ENCODE assay signal across 11 cellular contexts in the genomic region with DNA sequence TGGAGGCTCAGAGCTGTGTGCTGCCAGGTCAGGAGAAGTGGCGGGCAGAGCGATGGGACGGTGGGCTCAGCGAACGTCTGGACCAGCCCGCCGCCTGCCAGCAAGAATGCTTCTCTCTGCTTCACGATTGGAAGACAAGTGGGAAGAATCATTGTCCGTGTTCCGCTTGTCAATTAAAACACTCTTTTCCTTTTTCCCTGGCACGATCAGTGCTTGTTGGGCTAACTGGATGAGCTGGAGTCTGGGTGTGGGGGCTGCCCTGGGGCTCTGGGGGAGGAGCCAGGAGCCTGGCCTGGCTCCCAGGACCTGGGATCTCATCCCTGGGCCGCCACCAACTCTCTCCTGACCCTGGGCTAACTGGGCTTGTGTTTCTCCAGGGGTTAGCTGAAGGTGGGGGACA. TPM values are rescaled to one million over a fixed set of nuclear protein-coding genes. Genes with fewer than 3 reads are reported as not detected.
DNase-seq lines count a peak whose midpoint lies in the region; ATAC-seq, FAIRE-seq and TF ChIP-seq lines count a peak whose summit lies in the region.
"Had no signal": no experiment of that assay in that cellular context is flagged by ENCODE, and none has a peak within 500 bp of the region (broad histone marks: within the 10 kb centered on the region; RNA-seq: fewer than 3 reads in every experiment).

No MANE protein-coding gene starts in this region.

- POLR2A ChIA-PET in AG04449 (lab: Yijun Ruan, JAX) (interaction anchor here (0.7 to 2.2 kb wide), 18 partner anchors 16 to 194 kb away, joined by 3 to 22 read pairs (median 6); no protein-coding TSS in a partner anchor), endothelial cell of umbilical vein (lab: Charles Lee) (no interaction called here)

- CTCF ChIA-PET in AG04449 (lab: Yijun Ruan, JAX) (interaction anchor here (0.7 to 2.0 kb wide), 13 partner anchors 16 to 201 kb away, joined by 3 to 26 read pairs (median 4); no protein-coding TSS in a partner anchor), endothelial cell of umbilical vein (lab: Charles Lee) (interaction anchor here (0.9 to 2.2 kb wide), 14 partner anchors 14 to 475 kb away, joined by 3 to 22 read pairs (median 4); no protein-coding TSS in a partner anchor)

- H3K4me3 ChIP-seq in AG04449 (ENCODE audit: low read depth, low read length): peak overlapping the region; percentile 97
- peak overlapping the region; percentile 80 to 83 (median 80) for H3K4me3 ChIP-seq in endothelial cell of umbilical vein (replicated peaks in 1 of 3; ENCODE audit: insufficient read depth in 1 of 3, low read depth in 1 of 3, low read length in 3 of 3)
- H3K4me3 ChIP-seq in neural progenitor cell: peak overlapping the region; percentile 73

- H3K79me2 ChIP-seq in endothelial cell of umbilical vein (ENCODE audit: control insufficient read depth, insufficient read depth, low read length) (peaks cover 50% of the 10 kb centered on the region), neural progenitor cell (ENCODE audit: low read depth) (no peaks in the 10 kb centered on the region)

- peaks cover 28% of the 10 kb centered on the region for H3K4me1 ChIP-seq in endothelial cell of umbilical vein (ENCODE audit: control insufficient read depth, extremely low read depth, insufficient read depth, low read length)
- peaks cover 22% of the 10 kb centered on the region for H3K4me1 ChIP-seq in neural progenitor cell

- H4K20me1 ChIP-seq in endothelial cell of umbilical vein (replicated peaks; ENCODE audit: control insufficient read depth, extremely low read depth, insufficient read depth, low read length) (no peaks in the 10 kb centered on the region), neural progenitor cell (ENCODE audit: low read depth) (peaks cover 49% of the 10 kb centered on the region)

- peaks cover 38% of the 10 kb centered on the region for H3K4me1 Mint-ChIP-seq in neural progenitor cell
- H3K4me1 Mint-ChIP-seq in activated T-cell treated with anti-CD3 and anti-CD28 coated beads, Interleukin-2, amount 50 U/mL, for 72 hours (ENCODE audit: low read depth): no peaks in the 10 kb centered on the region
- H3K4me1 Mint-ChIP-seq: activated naive CD8-positive, alpha-beta T cell treated with anti-CD3 and anti-CD28 coated beads for 36 hours had no signal

- peak overlapping the region; percentile 65 for H3K27ac ChIP-seq in endothelial cell of umbilical vein (ENCODE audit: insufficient read depth, low read depth, low read length)
- H3K27ac ChIP-seq in neural progenitor cell: no peak overlapping the region

- TF ChIP-seq POLR2A in endothelial cell of umbilical vein (IDR thresholded peaks at IDR 0.05; ENCODE audit: low read depth, low read length): no peak

- no TSS peak for BruUV-seq in endothelial cell of umbilical vein (replicated peaks; lab: Mats Ljungman, UMichigan)

- peaks cover 21% of the 10 kb centered on the region for H3K27me3 Mint-ChIP-seq in neural progenitor cell (ENCODE audit: insufficient read depth, low read depth)
- peaks cover 17% of the 10 kb centered on the region for H3K27me3 Mint-ChIP-seq in activated T-cell treated with anti-CD3 and anti-CD28 coated beads, Interleukin-2, amount 50 U/mL, for 72 hours (ENCODE audit: low read depth)

- FAIRE-seq in endothelial cell of umbilical vein (lab: Jason Lieb, UNC): no peak

- peaks cover 16% of the 10 kb centered on the region for H3F3A ChIP-seq in neural progenitor cell (ENCODE audit: low read depth)

- H3K9me3 ChIP-seq in endothelial cell of umbilical vein (replicated peaks; ENCODE audit: control insufficient read depth, insufficient read depth, low read length) (no peaks in the 10 kb centered on the region), neural progenitor cell (ENCODE audit: low read depth) (no peaks in the 10 kb centered on the region)

- H3K4me2 ChIP-seq in endothelial cell of umbilical vein (ENCODE audit: insufficient read depth, low read length) (peak overlapping the region; percentile 95), neural progenitor cell (peak overlapping the region; percentile 82)

- no peaks in the 10 kb centered on the region for H3K27me3 ChIP-seq in endothelial cell of umbilical vein (ENCODE audit: control insufficient read depth in 2 of 2, insufficient read depth in 2 of 2, low read length in 2 of 2)
- H3K27me3 ChIP-seq in neural progenitor cell: peaks cover 23% of the 10 kb centered on the region

- no peaks in the 10 kb centered on the region for H3K36me3 Mint-ChIP-seq in neural progenitor cell
- H3K36me3 Mint-ChIP-seq in activated T-cell treated with anti-CD3 and anti-CD28 coated beads, Interleukin-2, amount 50 U/mL, for 72 hours (ENCODE audit: insufficient read depth in 2 of 2): no peaks in the 10 kb centered on the region
- H3K36me3 Mint-ChIP-seq: activated naive CD8-positive, alpha-beta T cell treated with anti-CD3 and anti-CD28 coated beads for 36 hours; CD4-positive, alpha-beta memory T cell had no signal

- no peak overlapping the region for H2AFZ ChIP-seq in endothelial cell of umbilical vein (ENCODE audit: low read depth, low read length)
- no peak overlapping the region for H2AFZ ChIP-seq in neural progenitor cell (replicated peaks)

- dilution Hi-C loops in endothelial cell of umbilical vein (cut with MboI; ENCODE audit: extremely low pct_ligation_motif_present, low sequenced_read_pairs): no loop called here

- no peak for TF ChIP-seq CTCF in AG04449 (IDR thresholded peaks at IDR 0.05; ENCODE audit: insufficient read depth, low read length, missing control alignments)
- no peak for TF ChIP-seq CTCF in endothelial cell of umbilical vein (IDR thresholded peaks at IDR 0.05; ENCODE audit: extremely low read depth in 1 of 2, insufficient read depth in 1 of 2, low read depth in 1 of 2, low read length in 2 of 2)
- no peak for TF ChIP-seq CTCF in neural progenitor cell (IDR thresholded peaks at IDR 0.05)

- no peaks in the 10 kb centered on the region for H3K36me3 ChIP-seq in endothelial cell of umbilical vein (ENCODE audit: control insufficient read depth in 2 of 2, extremely low read depth in 1 of 2, insufficient read depth in 2 of 2, low read length in 2 of 2)
- H3K36me3 ChIP-seq in neural progenitor cell: no peaks in the 10 kb centered on the region

- H3K9me1 ChIP-seq in endothelial cell of umbilical vein (replicated peaks; ENCODE audit: control insufficient read depth, extremely low read depth, insufficient read depth, low read length): no peaks in the 10 kb centered on the region

- no peak overlapping the region for H3K27ac Mint-ChIP-seq in neural progenitor cell
- H3K27ac Mint-ChIP-seq in activated T-cell treated with anti-CD3 and anti-CD28 coated beads, Interleukin-2, amount 50 U/mL, for 72 hours: no peak overlapping the region
- H3K27ac Mint-ChIP-seq: activated naive CD8-positive, alpha-beta T cell treated with anti-CD3 and anti-CD28 coated beads for 36 hours; CD4-positive, alpha-beta memory T cell had no signal

- no peaks in the 10 kb centered on the region for H3K9me3 Mint-ChIP-seq in neural progenitor cell
- H3K9me3 Mint-ChIP-seq in activated T-cell treated with anti-CD3 and anti-CD28 coated beads, Interleukin-2, amount 50 U/mL, for 72 hours: no peaks in the 10 kb centered on the region
- H3K9me3 Mint-ChIP-seq: activated naive CD8-positive, alpha-beta T cell treated with anti-CD3 and anti-CD28 coated beads for 36 hours; CD4-positive, alpha-beta memory T cell had no signal

- H3K9ac ChIP-seq in endothelial cell of umbilical vein (replicated peaks; ENCODE audit: extremely low read depth, insufficient read depth, low read length): peak overlapping the region; percentile 83
- no peak overlapping the region for H3K9ac ChIP-seq in neural progenitor cell

- intact Hi-C loops in endothelial cell of umbilical vein (cut with micrococcal nuclease): loop anchor here (2.0 to 5.0 kb wide), 2 partner anchors 321 to 479 kb away; a partner anchor contains a TSS

- DNase-seq in AG04449 (ENCODE audit: low read depth, low spot score) (no peak), LHCN-M2 (ENCODE audit: low read depth) (peak; percentile 29), endothelial cell of umbilical vein (ENCODE audit: low read depth, low spot score) (peak; percentile 21), neural progenitor cell (ENCODE audit: low spot score) (peak; percentile 42), amygdala (lab: John Stamatoyannopoulos, UW) (no peak), cerebellum (ENCODE audit: low spot score) (no peak)
- DNase-seq in stimulated activated CD8-positive, alpha-beta memory T cell treated with anti-CD3 and anti-CD28 coated beads, Interleukin-4, amount 100 ng/mL, for 48 hours: no peak
- no peak for DNase-seq in activated T-cell treated with anti-CD3 and anti-CD28 coated beads, Interleukin-2, amount 50 U/mL, for 72 hours
- DNase-seq: activated naive CD8-positive, alpha-beta T cell treated with anti-CD3 and anti-CD28 coated beads for 36 hours; CD4-positive, alpha-beta memory T cell; NCI-H2081 treated with DMSO at 0.1 percent for 48 hours had no signal

- H3K4me3 Mint-ChIP-seq in neural progenitor cell: peak overlapping the region; percentile 85
- H3K4me3 Mint-ChIP-seq in activated T-cell treated with anti-CD3 and anti-CD28 coated beads, Interleukin-2, amount 50 U/mL, for 72 hours: no peak overlapping the region
- H3K4me3 Mint-ChIP-seq: activated naive CD8-positive, alpha-beta T cell treated with anti-CD3 and anti-CD28 coated beads for 36 hours had no signal

- no peak for ATAC-seq in activated T-cell treated with anti-CD3 and anti-CD28 coated beads, Interleukin-2, amount 50 U/mL, for 72 hours (replicated peaks in 1 of 2)

TF ChIP-seq in endothelial cell of umbilical vein, 7 proteins besides CTCF, POLR2A, EP300 and RAD21 (continues in another document):
- TF ChIP-seq FOS (IDR thresholded peaks at IDR 0.05; ENCODE audit: borderline replicate concordance, insufficient read depth, low read length) (no peak), POLR2AphosphoS5 (IDR thresholded peaks at IDR 0.05; ENCODE audit: insufficient read depth, low read depth, low read length) (no peak), MYC (IDR thresholded peaks at IDR 0.05; ENCODE audit: low read depth, low read length) (no peak)

RNA-seq across cellular contexts. Expression of a gene that starts 1.7 kb away (rescaled TPM):
- total RNA-seq in LHCN-M2 (2014; rRNA removed) (36.4 and 56.0 TPM in 2 replicates), endothelial cell of umbilical vein (164 and 175 TPM in 2 replicates), neural progenitor cell (ENCODE audit: low replicate concordance) (6.1 and 14.2 TPM in 2 replicates), cerebellum (27.7 TPM)
- polyA plus RNA-seq in LHCN-M2 (2012): 140 TPM
- 97.4 and 102 TPM in 2 replicates for polyA plus RNA-seq in endothelial cell of umbilical vein
- 104 and 105 TPM in 2 replicates for polyA plus RNA-seq in endothelial cell of umbilical vein (2011; cell fraction: cytosol; rRNA removed)
- 264 and 309 TPM in 2 replicates for polyA plus RNA-seq in endothelial cell of umbilical vein (2011; cell fraction: nucleus; rRNA removed)
- 168 and 382 TPM in 2 replicates for polyA plus RNA-seq in endothelial cell of umbilical vein (2012)
- polyA minus RNA-seq in endothelial cell of umbilical vein: 111 and 113 TPM in 2 replicates
- polyA minus RNA-seq in endothelial cell of umbilical vein (2011; cell fraction: cytosol; rRNA and poly(A)+ RNA removed): 29.8 TPM
- polyA minus RNA-seq in endothelial cell of umbilical vein (2011; cell fraction: nucleus; rRNA and poly(A)+ RNA removed): 81.2 and 123 TPM in 2 replicates
- under 1 TPM in 1 of 2 donors, not detected in 1; 0.49 TPM for total RNA-seq in activated T-cell treated with anti-CD3 and anti-CD28 coated beads, Interleukin-2, amount 50 U/mL, for 72 hours

Comparison
In these comparisons a context has a peak if more than half of its experiments do, and no peak if none do; other contexts are left out.
1. DNase-seq: peak in LHCN-M2 (single experiment), endothelial cell of umbilical vein (single experiment) and neural progenitor cell (single experiment); none in AG04449 (single experiment), amygdala (0 of 56), stimulated activated CD8-positive, alpha-beta memory T cell treated with anti-CD3 and anti-CD28 coated beads, Interleukin-4, amount 100 ng/mL, for 48 hours (single experiment), activated T-cell treated with anti-CD3 and anti-CD28 coated beads, Interleukin-2, amount 50 U/mL, for 72 hours (0 of 2) and cerebellum (single experiment).
2. Peak in every context shown above with its lines, with median percentiles within 50 percentile points of each other: H3K4me3 ChIP-seq.